ENCODE assay signal across 23 cellular contexts in the genomic region with DNA sequence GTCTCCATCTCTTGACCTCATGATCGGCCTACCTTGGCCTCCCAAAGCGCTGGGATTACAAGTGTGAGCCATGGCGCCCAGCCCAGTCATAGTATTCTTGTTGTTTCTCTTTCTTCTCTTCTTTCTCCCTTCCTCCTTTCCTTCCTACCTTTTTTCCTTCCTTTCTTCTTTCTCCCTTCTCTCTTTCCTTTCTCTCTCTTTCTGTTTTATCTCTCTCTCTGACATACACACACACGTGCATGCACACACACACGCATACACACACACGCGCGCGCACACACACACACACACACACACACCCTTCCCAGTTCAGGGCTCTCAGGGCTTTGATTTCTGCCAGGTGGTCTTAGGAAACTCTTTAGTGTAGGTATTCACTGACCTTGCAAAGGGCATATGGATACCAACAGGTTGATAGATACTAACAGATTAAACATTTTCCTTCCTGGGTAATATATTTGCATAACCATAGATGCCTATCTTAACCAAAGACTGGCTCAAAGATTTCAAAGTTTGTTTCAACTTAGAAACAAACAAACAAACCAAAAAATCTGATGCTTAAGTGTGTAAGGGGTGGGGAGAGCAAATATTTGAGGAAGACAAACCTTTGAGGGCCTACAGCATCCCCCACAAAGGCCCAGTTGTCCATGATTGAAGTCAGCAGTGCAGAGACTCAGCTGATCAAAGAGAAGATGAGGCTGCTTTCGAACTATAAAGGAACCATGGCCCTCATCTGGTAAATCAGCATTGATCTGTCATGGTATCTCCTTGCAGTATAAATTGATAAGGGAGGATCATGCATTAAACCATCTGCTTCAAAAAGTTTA.
"Had no signal": no experiment of that assay in that cellular context is flagged by ENCODE, and none has a peak within 500 bp of the region (broad histone marks: within the 10 kb centered on the region; RNA-seq: fewer than 3 reads in every experiment).

No MANE protein-coding gene starts in this region.

- H3K4me1 ChIP-seq: adrenal gland, colonic mucosa, left ventricle myocardium inferior, suprapubic skin, tibial nerve, uterus had no signal

- H3K4me3 Mint-ChIP-seq: activated naive CD8-positive, alpha-beta T cell; activated T-cell treated with anti-CD3 and anti-CD28 coated beads, Interleukin-2, amount 50 U/mL, for 4 hours; natural killer cell; stimulated activated memory B cell treated with anti-CD40 and anti-IgM and Interleukin-4, amounts not matched to agents 10 μg/mL and 1 μg/mL and 100 μg/mL, for 72 hours; T-helper 17 cell had no signal

- H3K4me1 Mint-ChIP-seq: natural killer cell; stimulated activated memory B cell treated with anti-CD40 and anti-IgM and Interleukin-4, amounts not matched to agents 10 μg/mL and 1 μg/mL and 100 μg/mL, for 72 hours; T-helper 17 cell had no signal

- H3K36me3 ChIP-seq: adrenal gland, colonic mucosa, left ventricle myocardium inferior, stomach, suprapubic skin, tibial nerve, uterus had no signal

- H3K27me3 Mint-ChIP-seq: activated naive CD8-positive, alpha-beta T cell; stimulated activated memory B cell treated with anti-CD40 and anti-IgM and Interleukin-4, amounts not matched to agents 10 μg/mL and 1 μg/mL and 100 μg/mL, for 72 hours; T-helper 17 cell had no signal

- H3K36me3 Mint-ChIP-seq: activated naive CD8-positive, alpha-beta T cell; natural killer cell; stimulated activated memory B cell treated with anti-CD40 and anti-IgM and Interleukin-4, amounts not matched to agents 10 μg/mL and 1 μg/mL and 100 μg/mL, for 72 hours had no signal

- H3K27ac ChIP-seq: adrenal gland, colonic mucosa, epithelial cell of prostate, left ventricle myocardium inferior, stomach, suprapubic skin, tibial nerve, uterus had no signal

- H3K9me3 Mint-ChIP-seq: activated T-cell treated with anti-CD3 and anti-CD28 coated beads, Interleukin-2, amount 50 U/mL, for 4 hours; activated T-helper 2 cell treated with anti-CD3 and anti-CD28 coated beads, Interferon-gamma antibody, Interleukin-2, Interleukin-4, amounts not matched to agents 10 μg/mL and 5 μg/mL and 100 μg/mL, durations not matched to agents 14 hours and 24 hours and 36 hours had no signal

- ATAC-seq: activated T-cell treated with anti-CD3 and anti-CD28 coated beads, Interleukin-2, amount 50 U/mL, for 4 hours; natural killer cell; sciatic nerve; T-helper 17 cell had no signal

- DNase-seq: activated CD4-positive, alpha-beta T cell treated with anti-CD3 and anti-CD28 coated beads for 4 hours; activated CD4-positive, alpha-beta T cell treated with anti-CD3 and anti-CD28 coated beads, Interleukin-2, amount 50 U/mL, for 48 hours; activated CD4-positive, CD25-positive, alpha-beta regulatory T cell; activated CD8-positive, alpha-beta memory T cell treated with anti-CD3 and anti-CD28 coated beads, Interleukin-2, amount 50 U/mL, for 48 hours; activated naive CD4-positive, alpha-beta T cell; activated T-cell treated with anti-CD3 and anti-CD28 coated beads, Interleukin-2, amount 50 U/mL, for 4 hours; adrenal gland; colonic mucosa; left ventricle myocardium inferior; midbrain; natural killer cell; occipital lobe; small intestine; stomach; T-helper 17 cell; uterus had no signal

- H3K9me3 ChIP-seq: adrenal gland, colonic mucosa, left ventricle myocardium inferior, stomach, suprapubic skin, uterus had no signal

- H3K4me3 ChIP-seq: adrenal gland, colonic mucosa, left ventricle myocardium inferior, stomach, suprapubic skin, tibial nerve, uterus had no signal

- H3K27ac Mint-ChIP-seq: activated naive CD8-positive, alpha-beta T cell; activated T-helper 2 cell treated with anti-CD3 and anti-CD28 coated beads, Interferon-gamma antibody, Interleukin-2, Interleukin-4, amounts not matched to agents 10 μg/mL and 5 μg/mL and 100 μg/mL, durations not matched to agents 14 hours and 24 hours and 36 hours; natural killer cell; stimulated activated memory B cell treated with anti-CD40 and anti-IgM and Interleukin-4, amounts not matched to agents 10 μg/mL and 1 μg/mL and 100 μg/mL, for 72 hours; T-helper 17 cell had no signal

- H3K27me3 ChIP-seq: adrenal gland, colonic mucosa, stomach, suprapubic skin, tibial nerve, uterus had no signal
